ENCODE assay signal across 15 cellular contexts in genomic region chr10:114754445-114755320, GRCh38.
A peak's percentile ranks its signal among the peaks of the same experiment; 100 is the strongest.
DNase-seq lines count a peak whose midpoint lies in the region; ATAC-seq and TF ChIP-seq lines count a peak whose summit lies in the region.
"Had no signal": no experiment of that assay in that cellular context is flagged by ENCODE, and none has a peak within 500 bp of the region (broad histone marks: within the 10 kb centered on the region; RNA-seq: fewer than 3 reads in every experiment).

No MANE protein-coding gene starts in this region.

- CTCF ChIA-PET in HEK293 (lab: Yijun Ruan, JAX): no interaction called here

- no peaks in the 10 kb centered on the region for H3K9me3 ChIP-seq in HEK293 (ENCODE audit: control insufficient read depth, insufficient read depth, low read depth, low read length)
- H3K9me3 ChIP-seq in right cardiac atrium (ENCODE audit: control insufficient read depth, low read length): no peaks in the 10 kb centered on the region
- H3K9me3 ChIP-seq in ovary: no peaks in the 10 kb centered on the region

- peaks cover 4% of the 10 kb centered on the region for H3K9me3 Mint-ChIP-seq in type B pancreatic cell
- H3K9me3 Mint-ChIP-seq: activated naive CD4-positive, alpha-beta T cell treated with anti-CD3 and anti-CD28 coated beads for 36 hours; stimulated activated naive CD8-positive, alpha-beta T cell treated with anti-CD3 and anti-CD28 coated beads, Interleukin-15, Interleukin-2, amounts not matched to agents 100 ng/mL and 50 ng/mL, for 24 hours had no signal

- peaks cover 6% of the 10 kb centered on the region for H3K4me1 Mint-ChIP-seq in type B pancreatic cell (ENCODE audit: unreplicated experiment)

- intact Hi-C loops in right cardiac atrium (cut with DNase I): no loop called here
- intact Hi-C loops in ovary (cut with DNase I): no loop called here

- in situ Hi-C loops in ACHN (cut with HindIII; ENCODE audit: low pct_ligation_motif_present, low pct_unique_long_range_greater_than_20kb, low sequenced_read_pairs): no loop called here

- H3K27ac Mint-ChIP-seq in type B pancreatic cell: peak overlapping the region; percentile 39
- H3K27ac Mint-ChIP-seq: activated naive CD4-positive, alpha-beta T cell treated with anti-CD3 and anti-CD28 coated beads for 36 hours; neural progenitor cell; stimulated activated naive CD8-positive, alpha-beta T cell treated with anti-CD3 and anti-CD28 coated beads, Interleukin-15, Interleukin-2, amounts not matched to agents 100 ng/mL and 50 ng/mL, for 24 hours had no signal

- H3K27me3 ChIP-seq in right cardiac atrium (ENCODE audit: control insufficient read depth, insufficient read depth) (no peaks in the 10 kb centered on the region), ovary (no peaks in the 10 kb centered on the region)
- H3K27me3 ChIP-seq: neural progenitor cell had no signal

- no peak overlapping the region for H3K4me3 ChIP-seq in HEK293 (ENCODE audit: low read depth, low read length)
- H3K4me3 ChIP-seq in right cardiac atrium (ENCODE audit: low read length): no peak overlapping the region
- no peak overlapping the region for H3K4me3 ChIP-seq in ovary
- H3K4me3 ChIP-seq: neural progenitor cell had no signal

- 70% methylated on average over 15 of the region's 15 CpGs for WGBS in right cardiac atrium
- 71 to 78% (median 77%) methylated on average over 15 of the region's 15 CpGs for WGBS in ovary, 3 donors

- H3K36me3 Mint-ChIP-seq in type B pancreatic cell: no peaks in the 10 kb centered on the region
- H3K36me3 Mint-ChIP-seq: neural progenitor cell had no signal

- H3K4me3 Mint-ChIP-seq in type B pancreatic cell: no peak overlapping the region
- H3K4me3 Mint-ChIP-seq: activated naive CD4-positive, alpha-beta T cell treated with anti-CD3 and anti-CD28 coated beads for 36 hours; neural progenitor cell; stimulated activated naive CD8-positive, alpha-beta T cell treated with anti-CD3 and anti-CD28 coated beads, Interleukin-15, Interleukin-2, amounts not matched to agents 100 ng/mL and 50 ng/mL, for 24 hours had no signal

- POLR2A ChIA-PET in HEK293 (lab: Yijun Ruan, JAX): no interaction called here

- H3K4me1 ChIP-seq in HEK293 (ENCODE audit: control insufficient read depth, insufficient read depth, low read length) (peaks cover 23% of the 10 kb centered on the region), right cardiac atrium (ENCODE audit: control insufficient read depth, insufficient read depth, low read length) (peaks cover 11% of the 10 kb centered on the region), ovary (ENCODE audit: insufficient read depth) (no peaks in the 10 kb centered on the region)

- TF ChIP-seq POLR2A in ovary (IDR thresholded peaks at IDR 0.05): no peak

- DNase-seq in astrocyte of the hippocampus (ENCODE audit: low read depth, low spot score): peak; percentile 57
- DNase-seq in right cardiac atrium: no peak
- DNase-seq in type B pancreatic cell (ENCODE audit: extremely low spot score, unreplicated experiment): no peak
- DNase-seq in Kasumi-1 (lab: John Stamatoyannopoulos, UW): no peak
- no peak for DNase-seq in ovary
- no peak for DNase-seq in ACHN
- DNase-seq: activated CD4-positive, alpha-beta T cell treated with anti-CD3 and anti-CD28 coated beads for 1 hour; activated naive CD4-positive, alpha-beta T cell treated with anti-CD3 and anti-CD28 coated beads for 36 hours; DMS79; effector CD4-positive, alpha-beta T cell; NCI-H2171 treated with DMSO at 0.1 percent for 48 hours; stimulated activated CD4-positive, alpha-beta T cell treated with anti-CD3 and anti-CD28 coated beads, Interleukin-1b, Interleukin-23, amount 100 ng/mL, for 48 hours had no signal

- no peak for TF ChIP-seq EP300 in ovary (IDR thresholded peaks at IDR 0.05)

- H3K36me3 ChIP-seq in HEK293 (ENCODE audit: control insufficient read depth in 2 of 2, insufficient read depth in 1 of 2, low read length in 2 of 2) (no peaks in the 10 kb centered on the region), ovary (no peaks in the 10 kb centered on the region)
- H3K36me3 ChIP-seq: neural progenitor cell had no signal

- TF ChIP-seq CTCF in HEK293 (tag by site-specific recombination; IDR thresholded peaks at IDR 0.05): peak; percentile 15; the same call in 1 of the 2 replicates
- TF ChIP-seq CTCF in type B pancreatic cell (conservative IDR thresholded peaks at IDR 0.05): no peak
- no peak for TF ChIP-seq CTCF in ovary (IDR thresholded peaks at IDR 0.05)

- peak; percentile 47 to 71 for ATAC-seq in right cardiac atrium

- no peaks in the 10 kb centered on the region for H3K27me3 Mint-ChIP-seq in type B pancreatic cell

- H3K27ac ChIP-seq in HEK293 (ENCODE audit: extremely low read depth, low read depth, low read length) (peak overlapping the region; percentile 58; the same call in 1 of the 2 replicates), right cardiac atrium (ENCODE audit: low read length) (peak overlapping the region; percentile 72), ovary (no peak overlapping the region)
- H3K27ac ChIP-seq: neural progenitor cell had no signal

TF ChIP-seq in HEK293, 187 proteins besides CTCF, POLR2A, EP300 and RAD21 (continues in another document):
- TF ChIP-seq TCF7L2 (IDR thresholded peaks at IDR 0.05; ENCODE audit: borderline replicate concordance, low read depth, low read length) (peak; percentile 67), ELK4 (IDR thresholded peaks at IDR 0.05; ENCODE audit: borderline replicate concordance, low read depth, low read length) (no peak), MYNN (tag by site-specific recombination; IDR thresholded peaks at IDR 0.05; ENCODE audit: borderline replicate concordance) (no peak), ZNF26 (tag by site-specific recombination; IDR thresholded peaks at IDR 0.05) (no peak), OSR2 (tag by site-specific recombination; IDR thresholded peaks at IDR 0.05) (peak; percentile 86), MEIS1 (CRISPR knock-in tag; IDR thresholded peaks at IDR 0.05; ENCODE audit: borderline replicate concordance) (no peak), ZNF785 (tag by site-specific recombination; IDR thresholded peaks at IDR 0.05) (no peak), HOXC10 (CRISPR knock-in tag; IDR thresholded peaks at IDR 0.05) (no peak), ZNF350 (tag by site-specific recombination; IDR thresholded peaks at IDR 0.05) (no peak), HIC1 (tag by site-specific recombination; IDR thresholded peaks at IDR 0.05) (no peak; the same call in 1 of the 2 replicates)

Comparison
In these comparisons a context has a peak if more than half of its experiments do, and no peak if none do; other contexts are left out.
1. H3K27ac ChIP-seq: peak in HEK293 (single experiment) and right cardiac atrium (single experiment); none in ovary (0 of 2).